In the genomic region with DNA sequence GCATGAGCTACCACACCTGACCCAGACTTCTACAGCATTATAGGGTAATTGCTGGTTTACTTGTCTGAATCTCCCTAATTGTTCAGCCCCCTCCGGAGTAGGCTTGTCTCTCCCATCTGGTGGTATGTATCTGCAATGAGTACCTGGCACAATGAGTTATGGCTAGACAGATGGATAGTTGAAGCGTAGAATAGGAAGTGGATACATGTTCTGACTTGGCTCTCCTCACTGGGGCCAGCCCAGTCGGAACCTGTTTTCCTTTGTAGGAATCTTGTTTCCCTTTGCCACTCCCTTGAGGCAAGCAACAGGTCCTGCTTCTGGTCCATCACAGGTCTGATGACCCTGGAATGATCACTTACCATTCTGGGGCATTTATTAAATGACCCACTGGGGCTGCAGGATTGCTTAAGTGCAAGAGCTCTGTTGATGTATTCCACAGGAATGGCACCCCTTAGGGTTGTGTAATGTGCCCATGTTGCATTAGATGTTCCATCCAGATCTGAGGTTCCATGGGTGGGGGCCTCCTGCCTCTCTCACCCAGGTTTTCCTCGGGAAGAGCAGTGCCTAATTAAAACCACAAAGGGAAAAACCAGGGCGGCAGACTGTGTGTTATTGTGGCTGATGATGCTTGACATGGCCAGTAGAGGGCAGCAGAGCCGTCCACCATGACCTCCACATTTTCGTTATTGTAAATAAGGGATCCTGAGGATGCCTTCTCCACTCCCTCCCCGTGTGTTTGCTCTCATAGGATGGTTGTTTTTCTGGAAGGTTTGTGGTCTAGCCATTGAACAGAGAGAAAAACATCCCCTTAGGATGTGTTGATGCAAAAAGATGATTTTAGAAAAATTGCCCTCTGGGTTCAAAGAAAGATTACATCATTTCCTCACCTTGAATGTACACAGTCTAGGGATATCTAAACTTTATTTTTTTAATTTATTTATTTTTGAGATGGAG, we compare ENCODE assay signal across 8 cellular contexts. TPM values are rescaled to one million over a fixed set of nuclear protein-coding genes. Genes with fewer than 3 reads are reported as not detected.
DNase-seq lines count a peak whose midpoint lies in the region; ATAC-seq, FAIRE-seq and TF ChIP-seq lines count a peak whose summit lies in the region.

No MANE protein-coding gene starts in this region.

- H3K36me3 ChIP-seq in CD4-positive, CD25-positive, alpha-beta regulatory T cell (ENCODE audit: control insufficient read depth, insufficient read depth, low read length): no peaks in the 10 kb centered on the region
- no peaks in the 10 kb centered on the region for H3K36me3 ChIP-seq in bronchial epithelial cell (ENCODE audit: control insufficient read depth, insufficient read depth, low read length)

- H3K27me3 ChIP-seq in CD4-positive, CD25-positive, alpha-beta regulatory T cell (ENCODE audit: control insufficient read depth, insufficient read depth, low read length): no peaks in the 10 kb centered on the region
- no peaks in the 10 kb centered on the region for H3K27me3 ChIP-seq in bronchial epithelial cell (ENCODE audit: control insufficient read depth, insufficient read depth, low read length)

- no peaks in the 10 kb centered on the region for H3K9me3 ChIP-seq in CD4-positive, CD25-positive, alpha-beta regulatory T cell (ENCODE audit: control insufficient read depth in 2 of 2, low read length in 2 of 2)

- H3K27ac ChIP-seq in CD4-positive, CD25-positive, alpha-beta regulatory T cell (ENCODE audit: insufficient read depth, low read length, poor library complexity, severe bottlenecking): peak overlapping the region; percentile 24

- peak overlapping the region in 2 of 4 donors; percentile 66 to 73 for H3K4me3 Mint-ChIP-seq in CD4-positive, CD25-positive, alpha-beta regulatory T cell

- H3K9me3 Mint-ChIP-seq in CD4-positive, CD25-positive, alpha-beta regulatory T cell: no peaks in the 10 kb centered on the region

- peaks cover 17% of the 10 kb centered on the region for H3K4me1 ChIP-seq in CD4-positive, CD25-positive, alpha-beta regulatory T cell (ENCODE audit: control insufficient read depth, insufficient read depth, low read length, poor library complexity, severe bottlenecking)

- H3K27me3 Mint-ChIP-seq in CD4-positive, CD25-positive, alpha-beta regulatory T cell: no peaks in the 10 kb centered on the region

- H3K27ac Mint-ChIP-seq in CD4-positive, CD25-positive, alpha-beta regulatory T cell: peak overlapping the region; percentile 87 to 96 (median 93)

- peak; percentile 78 for TF ChIP-seq CTCF in WI38 (IDR thresholded peaks at IDR 0.05; ENCODE audit: low read depth, low read length)
- peak; percentile 86 for TF ChIP-seq CTCF in bronchial epithelial cell (IDR thresholded peaks at IDR 0.05; ENCODE audit: insufficient read depth, low read length, severe bottlenecking)

- peak; percentile 46 to 75 (median 65) for DNase-seq in CD4-positive, CD25-positive, alpha-beta regulatory T cell
- DNase-seq in NCI-H1694 (lab: John Stamatoyannopoulos, UW): peak; percentile 39
- DNase-seq in bronchial epithelial cell (ENCODE audit: low read depth): peak; percentile 85
- DNase-seq in iris pigment epithelial cell (ENCODE audit: low read depth): peak; percentile 62
- DNase-seq in stimulated activated CD4-positive, alpha-beta T cell treated with anti-CD3 and anti-CD28 coated beads, Interleukin-1b, Interleukin-23, amount 100 ng/mL, for 24 hours (ENCODE audit: low read depth in 4 of 4, low spot score in 1 of 4): peak; percentile 27 to 45 (median 40)

- peak; percentile 68 to 73 for ATAC-seq in CD4-positive, CD25-positive, alpha-beta regulatory T cell (ENCODE audit: low read depth in 2 of 2)
- peak; percentile 70 for ATAC-seq in GM21381 (IDR thresholded peaks at IDR 0.05; ENCODE audit: unreplicated experiment)
- ATAC-seq in GM19467 (IDR thresholded peaks at IDR 0.05; ENCODE audit: unreplicated experiment): no peak

- H3K36me3 Mint-ChIP-seq in CD4-positive, CD25-positive, alpha-beta regulatory T cell: peaks cover 4% of the 10 kb centered on the region

- FAIRE-seq in bronchial epithelial cell (lab: Jason Lieb, UNC): peak; percentile 47

- H3K4me1 Mint-ChIP-seq in CD4-positive, CD25-positive, alpha-beta regulatory T cell: peaks cover 0 to 36% (median 23%) of the 10 kb centered on the region in 4 donors

- peak overlapping the region; percentile 72 for H3K4me3 ChIP-seq in CD4-positive, CD25-positive, alpha-beta regulatory T cell (ENCODE audit: low read depth, low read length)
- H3K4me3 ChIP-seq in WI38 (ENCODE audit: low read depth, low read length) (no peak overlapping the region), bronchial epithelial cell (ENCODE audit: low read depth, low read length) (no peak overlapping the region)

RNA-seq across cellular contexts. Expression of a gene that starts 58.0 kb away (rescaled TPM):
- 6.0 TPM for total RNA-seq in CD4-positive, CD25-positive, alpha-beta regulatory T cell
- polyA plus RNA-seq in CD4-positive, CD25-positive, alpha-beta regulatory T cell: 10 to 100 TPM in 3 of 4 donors, 1 to 10 TPM in 1; 5.8 to 14.6 (median 13.3) TPM
- 0.79 and 1.2 TPM in 2 replicates for total RNA-seq in bronchial epithelial cell
